In the genomic region with DNA sequence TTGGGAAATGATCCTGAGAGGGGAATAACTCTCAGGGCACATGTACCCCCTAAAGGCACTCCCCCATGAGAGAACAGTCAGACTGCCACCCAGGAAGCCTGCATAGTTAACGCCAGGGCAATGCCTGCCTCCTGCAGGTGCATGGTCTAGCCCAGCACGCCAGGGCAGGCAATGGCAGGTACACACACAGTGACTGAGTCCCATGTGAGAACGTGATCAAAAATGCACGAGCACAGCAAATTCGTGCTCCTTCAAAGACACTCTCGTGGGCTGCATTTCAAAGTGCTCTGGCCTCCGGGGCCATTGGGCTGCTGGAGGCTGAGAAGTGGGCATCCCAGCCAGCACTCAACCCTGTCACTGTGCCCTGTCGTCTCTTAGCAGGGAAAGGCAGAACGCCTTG, we compare ENCODE assay signal across 18 cellular contexts.
"Had no signal": no experiment of that assay in that cellular context is flagged by ENCODE, and none has a peak within 500 bp of the region (broad histone marks: within the 10 kb centered on the region; RNA-seq: fewer than 3 reads in every experiment).

No MANE protein-coding gene starts in this region.

- ATAC-seq: heart right ventricle; left cardiac atrium; naive thymus-derived CD8-positive, alpha-beta T cell; psoas muscle had no signal

- H3K36me3 ChIP-seq: heart right ventricle, neutrophil had no signal

- FAIRE-seq: colon, endothelial cell of umbilical vein, keratinocyte, small intestine had no signal

- H3K9me3 ChIP-seq: neutrophil had no signal

- H3K27ac ChIP-seq: heart right ventricle, neutrophil, psoas muscle had no signal

- H3K4me3 ChIP-seq: heart right ventricle, psoas muscle had no signal

- H3K27me3 ChIP-seq: neutrophil had no signal

- H3K4me1 ChIP-seq: heart right ventricle, psoas muscle had no signal

- DNase-seq: cerebellar nuclear complex; dermis blood vessel endothelial cell; erythroblast; foreskin melanocyte; heart right ventricle; hypothalamus; left cardiac atrium; mesendoderm; psoas muscle; small intestine; stimulated activated CD4-positive, alpha-beta T cell treated with anti-CD3 and anti-CD28 coated beads, Interleukin-2, amount 100 ng/mL, for 48 hours; stimulated activated naive CD4-positive, alpha-beta T cell treated with Interleukin-2 at 50 U/mL for 16 hours; trophoblast cell had no signal
